ENCODE assay signal across 9 cellular contexts in genomic region chr5:135457424-135458071, GRCh38. TPM values are rescaled to one million over a fixed set of nuclear protein-coding genes. Genes with fewer than 3 reads are reported as not detected.
DNase-seq lines count a peak whose midpoint lies in the region; ATAC-seq and TF ChIP-seq lines count a peak whose summit lies in the region.
"Had no signal": no experiment of that assay in that cellular context is flagged by ENCODE, and none has a peak within 500 bp of the region (broad histone marks: within the 10 kb centered on the region; RNA-seq: fewer than 3 reads in every experiment).

No MANE protein-coding gene starts in this region.

- no peak overlapping the region for H3K4me3 ChIP-seq in esophagus muscularis mucosa
- no peak overlapping the region for H3K4me3 ChIP-seq in thoracic aorta

- H3K27ac ChIP-seq in esophagus muscularis mucosa (replicated peaks in 1 of 4) (no peak overlapping the region), thoracic aorta (no peak overlapping the region)

- TF ChIP-seq POLR2A in esophagus muscularis mucosa (IDR thresholded peaks at IDR 0.05; ENCODE audit: low read depth), result no peak

- no peak for TF ChIP-seq EP300 in esophagus muscularis mucosa (IDR thresholded peaks at IDR 0.05)

- TF ChIP-seq CTCF in esophagus muscularis mucosa (IDR thresholded peaks at IDR 0.05), result peak; percentile 48 to 81 (median 55)
- peak; percentile 76 for TF ChIP-seq CTCF in nephron progenitor cell (IDR thresholded peaks at IDR 0.05)
- peak; percentile 57 for TF ChIP-seq CTCF in thoracic aorta (IDR thresholded peaks at IDR 0.05)

- H3K4me3 Mint-ChIP-seq in nephron progenitor cell, result no peak overlapping the region
- H3K4me3 Mint-ChIP-seq: stimulated activated naive CD8-positive, alpha-beta T cell treated with anti-CD3 and anti-CD28 coated beads, Interleukin-15, Interleukin-2, amounts not matched to agents 100 ng/mL and 50 ng/mL, for 24 hours had no signal

- 76% methylated on average over 4 of the region's 9 CpGs for WGBS in esophagus muscularis mucosa

- no peaks in the 10 kb centered on the region for H3K36me3 ChIP-seq in esophagus muscularis mucosa
- no peaks in the 10 kb centered on the region for H3K36me3 ChIP-seq in thoracic aorta

- intact Hi-C loops in esophagus muscularis mucosa (cut with DNase I), result no loop called here

- H3K27me3 ChIP-seq in esophagus muscularis mucosa (peaks cover 0 to 61% (median 0%) of the 10 kb centered on the region in 4 donors), thoracic aorta (replicated peaks; ENCODE audit: insufficient read depth) (no peaks in the 10 kb centered on the region)

- ATAC-seq in GM18868 (IDR thresholded peaks at IDR 0.05; ENCODE audit: unreplicated experiment) (peak; percentile 46), HG03354 (IDR thresholded peaks at IDR 0.05; ENCODE audit: poor library complexity, severe bottlenecking, unreplicated experiment) (peak; percentile 74), thoracic aorta (ENCODE audit: insufficient number of reproducible peaks, low FRiP score, low read depth) (peak; percentile 34)

- peaks cover 9% of the 10 kb centered on the region for H3K4me1 Mint-ChIP-seq in nephron progenitor cell

- H3K9me3 Mint-ChIP-seq in nephron progenitor cell, result no peaks in the 10 kb centered on the region
- H3K9me3 Mint-ChIP-seq: stimulated activated naive CD8-positive, alpha-beta T cell treated with anti-CD3 and anti-CD28 coated beads, Interleukin-15, Interleukin-2, amounts not matched to agents 100 ng/mL and 50 ng/mL, for 24 hours had no signal

- H3K27ac Mint-ChIP-seq in nephron progenitor cell, result no peak overlapping the region
- H3K27ac Mint-ChIP-seq: stimulated activated naive CD8-positive, alpha-beta T cell treated with anti-CD3 and anti-CD28 coated beads, Interleukin-15, Interleukin-2, amounts not matched to agents 100 ng/mL and 50 ng/mL, for 24 hours had no signal

- H3K36me3 Mint-ChIP-seq in nephron progenitor cell (ENCODE audit: low read depth), result no peaks in the 10 kb centered on the region

- H3K9me3 ChIP-seq in esophagus muscularis mucosa (no peaks in the 10 kb centered on the region), thoracic aorta (no peaks in the 10 kb centered on the region)

- DNase-seq in AG20443 (ENCODE audit: low spot score) (peak; percentile 77), NOMO-1 (lab: John Stamatoyannopoulos, UW; ENCODE audit: unreplicated experiment in 2 of 2) (peak; percentile 63 to 66), esophagus muscularis mucosa (ENCODE audit: extremely low spot score) (no peak), nephron progenitor cell (peak; percentile 78), thoracic aorta (ENCODE audit: low spot score) (no peak)
- DNase-seq in activated CD8-positive, alpha-beta memory T cell treated with anti-CD3 and anti-CD28 coated beads, Interleukin-2, amount 50 U/mL, for 24 hours (ENCODE audit: extremely low read depth), result peak; percentile 27

- H3K27me3 Mint-ChIP-seq in nephron progenitor cell (ENCODE audit: low read depth, poor library complexity), result peaks cover 52% of the 10 kb centered on the region

- H3K4me1 ChIP-seq in esophagus muscularis mucosa (no peaks in the 10 kb centered on the region), thoracic aorta (ENCODE audit: control insufficient read depth in 1 of 2, low read depth in 2 of 2) (peaks cover 11 to 20% of the 10 kb centered on the region in 2 donors)

RNA-seq across cellular contexts. Expression of gene TIFAB, which starts 5.4 kb away (rescaled TPM):
- total RNA-seq in esophagus muscularis mucosa, result not detected
- total RNA-seq in thoracic aorta, result not detected

RNA-seq across cellular contexts. Expression of gene DCANP1, which starts 10.4 kb away (rescaled TPM):
- under 1 TPM in 1 of 4 donors, not detected in 3; 0.26 TPM for total RNA-seq in esophagus muscularis mucosa
- not detected for total RNA-seq in thoracic aorta

RNA-seq across cellular contexts. Expression of gene MACROH2A1, which starts 58.5 kb away (rescaled TPM):
- total RNA-seq in esophagus muscularis mucosa, result 100 to 1,000 TPM; 144 to 152 (median 149) TPM
- total RNA-seq in thoracic aorta, result 100 to 1,000 TPM; 153 to 192 TPM

Comparison
In these comparisons a context has a peak if more than half of its experiments do, and no peak if none do; other contexts are left out.
1. DNase-seq: peak in AG20443 (single experiment), NOMO-1 (2 of 2), activated CD8-positive, alpha-beta memory T cell treated with anti-CD3 and anti-CD28 coated beads, Interleukin-2, amount 50 U/mL, for 24 hours (single experiment) and nephron progenitor cell (single experiment); none in esophagus muscularis mucosa (single experiment) and thoracic aorta (single experiment).
2. Peak in every context shown above with its lines, with median percentiles within 50 percentile points of each other: ATAC-seq and CTCF ChIP-seq.